ENCODE assay signal across 8 cellular contexts in the genomic region with DNA sequence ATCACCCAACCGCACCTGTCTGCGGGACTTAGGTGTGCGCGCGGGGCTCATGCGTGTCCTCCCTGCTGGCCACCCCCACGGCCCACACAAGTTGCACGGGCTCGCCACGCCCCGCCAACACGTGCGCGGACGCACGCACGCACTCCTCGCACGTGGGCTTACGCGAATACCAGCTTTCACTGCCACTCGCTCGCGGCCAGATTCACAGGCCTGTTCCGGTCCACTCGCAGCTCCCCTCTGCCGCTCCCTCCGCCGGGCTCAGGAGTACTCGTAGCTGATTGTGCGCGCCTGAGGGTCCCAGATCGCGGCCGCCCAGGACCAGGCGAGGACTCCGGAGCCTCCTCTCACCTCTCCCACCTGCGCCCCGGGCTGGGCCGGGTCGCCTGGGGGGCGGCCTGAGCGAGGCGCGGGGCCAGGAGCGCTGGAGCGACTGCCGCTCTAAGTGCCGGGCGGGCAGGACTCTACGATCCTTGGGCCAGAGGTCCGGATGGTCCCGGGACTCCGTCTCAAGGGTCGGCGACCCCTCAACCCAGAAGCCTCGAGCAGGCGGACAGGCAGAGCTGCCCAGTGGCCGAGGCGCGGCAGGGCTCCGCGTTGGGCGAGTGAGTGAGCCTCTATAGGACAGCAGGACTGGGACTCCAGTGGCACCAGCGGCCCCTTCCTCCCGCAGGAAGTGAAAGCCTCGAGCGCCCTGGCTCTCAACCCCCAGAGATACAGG. TPM values are rescaled to one million over a fixed set of nuclear protein-coding genes. Genes with fewer than 3 reads are reported as not detected.
DNase-seq lines count a peak whose midpoint lies in the region; ATAC-seq and TF ChIP-seq lines count a peak whose summit lies in the region.

No MANE protein-coding gene starts in this region.

- peaks cover 59% of the 10 kb centered on the region for H4K20me1 ChIP-seq in smooth muscle cell (ENCODE audit: low read depth)

- H3K4me1 ChIP-seq in smooth muscle cell (ENCODE audit: low read depth), result peaks cover 25% of the 10 kb centered on the region
- H3K4me1 ChIP-seq in Caco-2, result no peaks in the 10 kb centered on the region

- H3K4me3 ChIP-seq in smooth muscle cell (no peak overlapping the region), Caco-2 (ENCODE audit: low read depth, low read length) (no peak overlapping the region)

- H3K27ac Mint-ChIP-seq in Caco-2 (ENCODE audit: unreplicated experiment), result no peak overlapping the region

- ATAC-seq in GM18909 (IDR thresholded peaks at IDR 0.05; ENCODE audit: poor library complexity, unreplicated experiment) (peak; percentile 49), HG02973 (IDR thresholded peaks at IDR 0.05; ENCODE audit: unreplicated experiment) (peak; percentile 57)

- POLR2A ChIA-PET in Caco-2 (lab: Charles Lee), result no interaction called here

- 41% methylated on average over 50 of the region's 68 CpGs for WGBS in smooth muscle cell (ENCODE audit: low lambda C conversion rate)

- intact Hi-C loops in Caco-2 (cut with micrococcal nuclease; ENCODE audit: unreplicated experiment), result no loop called here

- DNase-seq in smooth muscle cell (lab: John Stamatoyannopoulos, UW; ENCODE audit: unreplicated experiment) (no peak), GM19238 (ENCODE audit: insufficient read length, low spot score) (no peak), NCI-H2029 treated with DMSO at 0.1 percent for 48 hours (lab: John Stamatoyannopoulos, UW) (no peak), Caco-2 (no peak), NCI-H774 (lab: John Stamatoyannopoulos, UW) (no peak)

- H3K27me3 ChIP-seq in smooth muscle cell (ENCODE audit: low read depth) (no peaks in the 10 kb centered on the region), Caco-2 (replicated peaks; ENCODE audit: control insufficient read depth, insufficient read depth, low read length) (no peaks in the 10 kb centered on the region)

- H2AFZ ChIP-seq in smooth muscle cell (ENCODE audit: low read depth), result no peak overlapping the region

- CTCF ChIA-PET in Caco-2 (lab: Charles Lee), result no interaction called here

- peak overlapping the region; percentile 73 for H3K4me2 ChIP-seq in smooth muscle cell

- peaks cover 6% of the 10 kb centered on the region for H3K27me3 Mint-ChIP-seq in Caco-2 (ENCODE audit: insufficient read depth, unreplicated experiment)

- H3F3A ChIP-seq in smooth muscle cell (ENCODE audit: low read depth), result peaks cover 39% of the 10 kb centered on the region

- H3K36me3 ChIP-seq in smooth muscle cell (ENCODE audit: low read depth) (no peaks in the 10 kb centered on the region), Caco-2 (ENCODE audit: control insufficient read depth, insufficient read depth, low read length) (no peaks in the 10 kb centered on the region)

- no peak overlapping the region for H3K4me3 Mint-ChIP-seq in Caco-2 (ENCODE audit: unreplicated experiment)

- no peaks in the 10 kb centered on the region for H3K9me3 Mint-ChIP-seq in Caco-2 (ENCODE audit: unreplicated experiment)

- no TSS peak for BruUV-seq in Caco-2 (replicated peaks; lab: Mats Ljungman, UMichigan)

- H3K27ac ChIP-seq in angular gyrus (ENCODE audit: low read depth, low read length), result peak overlapping the region; percentile 73
- no peak overlapping the region for H3K27ac ChIP-seq in smooth muscle cell (ENCODE audit: low read depth)

- peaks cover 33% of the 10 kb centered on the region for H3K79me2 ChIP-seq in smooth muscle cell (ENCODE audit: low read depth)

- peaks cover 7% of the 10 kb centered on the region for H3K4me1 Mint-ChIP-seq in Caco-2 (ENCODE audit: low read depth, unreplicated experiment)

- H3K9me3 ChIP-seq in smooth muscle cell (replicated peaks; ENCODE audit: low read depth) (no peaks in the 10 kb centered on the region), Caco-2 (no peaks in the 10 kb centered on the region)

- no peak for TF ChIP-seq CTCF in smooth muscle cell (IDR thresholded peaks at IDR 0.05; ENCODE audit: borderline replicate concordance, insufficient read depth, poor library complexity, severe bottlenecking)
- TF ChIP-seq CTCF in Caco-2 (IDR thresholded peaks at IDR 0.05; ENCODE audit: insufficient read depth in 1 of 2, low read depth in 1 of 2, low read length in 1 of 2, severe bottlenecking in 1 of 2, unreplicated experiment in 1 of 2), result no peak

- H3K36me3 Mint-ChIP-seq in Caco-2 (ENCODE audit: insufficient read depth, unreplicated experiment), result peaks cover 6% of the 10 kb centered on the region

- no peak overlapping the region for H3K9ac ChIP-seq in smooth muscle cell (ENCODE audit: low read depth)

RNA-seq across cellular contexts. Expression of a gene that starts 3.4 kb away (rescaled TPM):
- total RNA-seq in smooth muscle cell (1.8 and 3.4 TPM in 2 replicates), Caco-2 (2022) (0.21 and 0.25 TPM in 2 replicates)
- 1.5 and 3.3 TPM in 2 replicates for polyA plus RNA-seq in smooth muscle cell

RNA-seq across cellular contexts. Expression of a gene that starts 7.5 kb away (rescaled TPM):
- total RNA-seq in smooth muscle cell (1.2 and 3.8 TPM in 2 replicates), Caco-2 (2022) (0.28 and 0.39 TPM in 2 replicates)
- 0.12 and 0.16 TPM in 2 replicates for polyA plus RNA-seq in smooth muscle cell

RNA-seq across cellular contexts. Expression of a gene that starts 16.6 kb away (rescaled TPM):
- total RNA-seq in smooth muscle cell, result 38.2 and 50.3 TPM in 2 replicates
- 98.4 and 111 TPM in 2 replicates for polyA plus RNA-seq in smooth muscle cell
- 1.3 and 2.9 TPM in 2 replicates for total RNA-seq in Caco-2 (2022)

Comparison
In these comparisons a context has a peak if more than half of its experiments do, and no peak if none do; other contexts are left out.
1. RNA of a gene that starts 16.6 kb away (total RNA-seq): 38.2 to 50.3 TPM in smooth muscle cell; 1.3 to 2.9 TPM in Caco-2; every median in the first group is over 10 times any median in the second.